ENCODE assay signal across 29 cellular contexts in genomic region chr15:79230766-79231165, GRCh38. TPM values are rescaled to one million over a fixed set of nuclear protein-coding genes. Genes with fewer than 3 reads are reported as not detected.
"Had no signal": no experiment of that assay in that cellular context is flagged by ENCODE, and none has a peak within 500 bp of the region (broad histone marks: within the 10 kb centered on the region; RNA-seq: fewer than 3 reads in every experiment).

No MANE protein-coding gene starts in this region.

- H3K27me3 ChIP-seq: colonic mucosa, gastrocnemius medialis, heart right ventricle had no signal

- H3K4me3 ChIP-seq: colonic mucosa, esophagus squamous epithelium, gastrocnemius medialis, heart right ventricle, left lung, lower lobe of right lung had no signal

- H3K27ac ChIP-seq: colonic mucosa, epithelial cell of prostate, esophagus squamous epithelium, gastrocnemius medialis, heart right ventricle, left lung, lower lobe of right lung had no signal

- H3K4me1 ChIP-seq: colonic mucosa, esophagus squamous epithelium, gastrocnemius medialis, left lung, lower lobe of right lung had no signal

- ATAC-seq: effector memory CD8-positive, alpha-beta T cell; esophagus mucosa; gastrocnemius medialis; heart right ventricle; left lung; left ventricle myocardium superior; lower lobe of right lung; naive thymus-derived CD4-positive, alpha-beta T cell had no signal

- H3K36me3 ChIP-seq: colonic mucosa, esophagus squamous epithelium, gastrocnemius medialis, heart right ventricle, left lung, lower lobe of right lung had no signal

- DNase-seq: colonic mucosa; cortex of kidney; effector CD8-positive, alpha-beta T cell; effector memory CD8-positive, alpha-beta T cell; endodermal cell; erythroblast; esophagus squamous epithelium; foreskin fibroblast; foreskin melanocyte; gastrocnemius medialis; glutamatergic neuron; heart right ventricle; hippocampal formation; kidney; kidney glomerular epithelial cell; left lung; left ventricle myocardium superior; lower lobe of right lung; mesenchymal stem cell; midbrain; naive thymus-derived CD4-positive, alpha-beta T cell had no signal

- H3K9me3 ChIP-seq: colonic mucosa, gastrocnemius medialis had no signal

RNA-seq across cellular contexts. Expression of gene ANKRD34C, which starts 51.8 kb away (rescaled TPM):
- total RNA-seq: colonic mucosa; dermis microvascular lymphatic vessel endothelial cell; endodermal cell; esophagus mucosa; esophagus squamous epithelium; gastrocnemius medialis; glomerular endothelial cell; kidney; left lung; left ventricle myocardium superior; lower leg skin; lower lobe of right lung; lung microvascular endothelial cell; mononuclear cell; mucosa of gallbladder; naive thymus-derived CD4-positive, alpha-beta T cell had no signal
- polyA plus RNA-seq: naive thymus-derived CD4-positive, alpha-beta T cell had no signal
